Comparison of ENCODE assay signal across 11 cellular contexts in the genomic region with DNA sequence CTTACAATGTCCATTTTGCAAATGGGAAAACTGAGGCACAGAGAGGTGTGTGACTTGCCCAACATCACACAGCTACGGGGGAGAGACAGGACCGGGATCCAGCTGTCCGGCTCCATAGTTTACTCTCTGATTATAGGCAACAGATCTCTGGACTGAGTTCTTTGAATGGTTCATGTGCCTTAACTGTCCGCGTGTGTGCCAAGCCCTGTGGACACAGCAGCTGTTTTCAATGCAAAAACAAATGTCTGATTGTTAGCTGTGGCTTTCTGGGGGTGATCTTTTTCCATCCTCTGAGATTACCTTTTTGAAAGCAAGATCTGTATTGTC.
DNase-seq lines count a peak whose midpoint lies in the region; ATAC-seq, FAIRE-seq and TF ChIP-seq lines count a peak whose summit lies in the region.
"Had no signal": no experiment of that assay in that cellular context is flagged by ENCODE, and none has a peak within 500 bp of the region (broad histone marks: within the 10 kb centered on the region; RNA-seq: fewer than 3 reads in every experiment).

No MANE protein-coding gene starts in this region.

- WGBS in stomach, 5 donors: 74 to 87% (median 77%) methylated on average over 5 of the region's 5 CpGs
- 84 to 90% methylated on average over 5 of the region's 5 CpGs for WGBS in pancreas, 2 donors

- H3K27me3 ChIP-seq in brain microvascular endothelial cell (replicated peaks) (no peaks in the 10 kb centered on the region), left lung (no peaks in the 10 kb centered on the region), stomach (no peaks in the 10 kb centered on the region), pancreas (no peaks in the 10 kb centered on the region)

- H3K9me3 ChIP-seq in left lung (no peaks in the 10 kb centered on the region), stomach (no peaks in the 10 kb centered on the region), pancreas (no peaks in the 10 kb centered on the region)

- TF ChIP-seq CTCF in brain microvascular endothelial cell (IDR thresholded peaks at IDR 0.05; ENCODE audit: low read depth, low read length, missing control alignments) (no peak), left lung (IDR thresholded peaks at IDR 0.05) (no peak), stomach (IDR thresholded peaks at IDR 0.05) (no peak), pancreas (IDR thresholded peaks at IDR 0.05) (no peak)

- in situ Hi-C loops in brain microvascular endothelial cell (cut with HindIII; ENCODE audit: low pct_ligation_motif_present, low sequenced_read_pairs): no loop called here

- H3K27ac ChIP-seq in brain microvascular endothelial cell (peak overlapping the region; percentile 60), left lung (peak overlapping the region; percentile 46 to 76), stomach (peak overlapping the region in 4 of 5 donors; percentile 44 to 75 (median 71)), pancreas (no peak overlapping the region)

- TF ChIP-seq EP300 in stomach (IDR thresholded peaks at IDR 0.05): no peak

- DNase-seq in GM12892 (ENCODE audit: insufficient read length) (no peak), brain microvascular endothelial cell (no peak), left lung (no peak), stomach (no peak), NCI-H187 treated with DMSO at 0.1 percent for 48 hours (lab: John Stamatoyannopoulos, UW) (no peak), HK-2 (ENCODE audit: unreplicated experiment) (no peak), pancreas (no peak)
- DNase-seq: activated T-cell treated with anti-CD3 and anti-CD28 coated beads, Interleukin-2, amount 50 U/mL, for 4 hours; NCI-H1694 treated with DMSO at 0.1 percent for 48 hours; stimulated activated CD4-positive, alpha-beta T cell treated with anti-CD3 and anti-CD28 coated beads, Interleukin-12 subunit alpha, Interleukin-12 subunit beta, amount 100 ng/mL, for 4 hours had no signal

- H3K4me3 ChIP-seq in brain microvascular endothelial cell (ENCODE audit: low read depth, low read length) (no peak overlapping the region), left lung (no peak overlapping the region), stomach (no peak overlapping the region), pancreas (no peak overlapping the region)

- H3K4me1 ChIP-seq in left lung (peaks cover 13 to 27% of the 10 kb centered on the region in 2 donors), stomach (peaks cover 29 to 88% (median 72%) of the 10 kb centered on the region in 4 donors), pancreas (no peaks in the 10 kb centered on the region)

- ATAC-seq in left lung: peak; percentile 12
- no peak for ATAC-seq in esophagus mucosa
- ATAC-seq in pancreas: no peak
- ATAC-seq: activated T-cell treated with anti-CD3 and anti-CD28 coated beads, Interleukin-2, amount 50 U/mL, for 4 hours had no signal

- no peak for FAIRE-seq in GM12892 (lab: Jason Lieb, UNC)
- FAIRE-seq in pancreas (lab: Jason Lieb, UNC): no peak

- peak; percentile 7; the same call in 1 of the 2 replicates for TF ChIP-seq POLR2A in GM12892 (IDR thresholded peaks at IDR 0.05; ENCODE audit: low read depth, low read length)
- TF ChIP-seq POLR2A in stomach (IDR thresholded peaks at IDR 0.05): no peak

- H3K36me3 ChIP-seq in brain microvascular endothelial cell (replicated peaks) (peaks cover 93% of the 10 kb centered on the region), left lung (peaks cover 0 to 82% of the 10 kb centered on the region in 2 donors), stomach (peaks cover 19 to 80% (median 57%) of the 10 kb centered on the region in 4 donors), pancreas (peaks cover 0 to 82% (median 24%) of the 10 kb centered on the region in 3 donors)

- intact Hi-C loops in left lung (cut with DNase I): no loop called here
- intact Hi-C loops in stomach (cut with DNase I; ENCODE audit: low total_unique reads): no loop called here
- intact Hi-C loops in pancreas (cut with DNase I): no loop called here

Comparison
In these comparisons a context has a peak if more than half of its experiments do, and no peak if none do; other contexts are left out.
1. H3K27ac ChIP-seq: peak in brain microvascular endothelial cell (single experiment), left lung (2 of 2) and stomach (4 of 5); none in pancreas (0 of 4).